31 cellular contexts compared by ENCODE assay signal in genomic region chr5:95124101-95124500, GRCh38.
"Had no signal": no experiment of that assay in that cellular context is flagged by ENCODE, and none has a peak within 500 bp of the region (broad histone marks: within the 10 kb centered on the region; RNA-seq: fewer than 3 reads in every experiment).

No MANE protein-coding gene starts in this region.

- DNase-seq: activated B cell treated with CpG ODN at 0.5 μM for 24 hours; activated CD4-positive, alpha-beta memory T cell treated with anti-CD3 and anti-CD28 coated beads for 36 hours; activated CD4-positive, alpha-beta T cell treated with anti-CD3 and anti-CD28 coated beads for 4 hours; activated CD4-positive, alpha-beta T cell treated with anti-CD3 and anti-CD28 coated beads, Interleukin-2, amount 10 ng/mL, durations not matched to agents 24 days and 14 days; activated CD4-positive, alpha-beta T cell treated with anti-CD3 and anti-CD28 coated beads, Interleukin-2, amount 50 U/mL, for 1 hour; activated CD4-positive, alpha-beta T cell treated with anti-CD3 and anti-CD28 coated beads, Interleukin-2, amount 50 U/mL, for 4 hours; activated CD4-positive, CD25-positive, alpha-beta regulatory T cell treated with anti-CD3 and anti-CD28 coated beads, Interleukin-2, amount 50 U/mL, for 72 hours; activated CD8-positive, alpha-beta memory T cell treated with anti-CD3 and anti-CD28 coated beads, Interleukin-2, amount 50 U/mL, for 4 hours; activated CD8-positive, alpha-beta T cell treated with anti-CD3 and anti-CD28 coated beads for 36 hours; activated effector memory CD4-positive, alpha-beta T cell treated with anti-CD3 and anti-CD28 coated beads, Interleukin-2, amount 50 U/mL, for 16 hours; activated gamma-delta T cell treated with Interleukin-2 at 50 U/mL for 16 hours; activated naive CD4-positive, alpha-beta T cell; activated naive CD4-positive, alpha-beta T cell treated with anti-CD3 and anti-CD28 coated beads for 36 hours; activated naive CD4-positive, alpha-beta T cell treated with anti-CD3 and anti-CD28 coated beads, Interleukin-2, amount 50 U/mL, for 16 hours; activated naive CD8-positive, alpha-beta T cell treated with anti-CD3 and anti-CD28 coated beads for 36 hours; activated T-cell treated with anti-CD3 and anti-CD28 coated beads for 4 hours; activated T-cell treated with anti-CD3 and anti-CD28 coated beads, Interleukin-2, amount 50 U/mL, for 1 hour; activated T-cell treated with anti-CD3 and anti-CD28 coated beads, Interleukin-2, amount 50 U/mL, for 4 hours; activated T-cell treated with anti-CD3 and anti-CD28 coated beads, Interleukin-2, amount 50 U/mL, for 72 hours; adrenal gland; amniotic stem cell; aorta; body of pancreas; brain microvascular endothelial cell; central memory CD4-positive, alpha-beta T cell; cerebellar nuclear complex; T-helper 1 cell; T-helper 2 cell; T-helper 9 cell had no signal

- FAIRE-seq: astrocyte, TTC549 had no signal
